ENCODE assay signal across 8 cellular contexts in genomic region chr12:48681738-48682532, GRCh38.
DNase-seq lines count a peak whose midpoint lies in the region; ATAC-seq and TF ChIP-seq lines count a peak whose summit lies in the region.

A gene with protein sequence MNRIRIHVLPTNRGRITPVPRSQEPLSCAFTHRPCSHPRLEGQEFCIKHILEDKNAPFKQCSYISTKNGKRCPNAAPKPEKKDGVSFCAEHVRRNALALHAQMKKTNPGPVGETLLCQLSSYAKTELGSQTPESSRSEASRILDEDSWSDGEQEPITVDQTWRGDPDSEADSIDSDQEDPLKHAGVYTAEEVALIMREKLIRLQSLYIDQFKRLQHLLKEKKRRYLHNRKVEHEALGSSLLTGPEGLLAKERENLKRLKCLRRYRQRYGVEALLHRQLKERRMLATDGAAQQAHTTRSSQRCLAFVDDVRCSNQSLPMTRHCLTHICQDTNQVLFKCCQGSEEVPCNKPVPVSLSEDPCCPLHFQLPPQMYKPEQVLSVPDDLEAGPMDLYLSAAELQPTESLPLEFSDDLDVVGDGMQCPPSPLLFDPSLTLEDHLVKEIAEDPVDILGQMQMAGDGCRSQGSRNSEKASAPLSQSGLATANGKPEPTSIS (minus strand): TSS chr12:48682238. CDS start chr12:48681632, 606 bp downstream.

- H3K4me1 Mint-ChIP-seq in central memory CD8-positive, alpha-beta T cell: peaks cover 41% of the 10 kb centered on the region

- peak within 1 kb of the TSS; percentile 89 for H3K4me3 Mint-ChIP-seq in central memory CD8-positive, alpha-beta T cell

- H3K36me3 Mint-ChIP-seq in central memory CD8-positive, alpha-beta T cell (ENCODE audit: insufficient read depth): peaks cover 46% of the 10 kb centered on the region

- no peaks in the 10 kb centered on the region for H3K9me3 Mint-ChIP-seq in central memory CD8-positive, alpha-beta T cell

- peak; percentile 94 for DNase-seq in AG09309 (ENCODE audit: low read depth)
- DNase-seq in NCI-H446 (lab: John Stamatoyannopoulos, UW): peak; percentile 94 to 98
- DNase-seq in activated CD4-positive, CD25-positive, alpha-beta regulatory T cell treated with anti-CD3 and anti-CD28 coated beads, Interleukin-2, amount 50 U/mL, for 16 hours (ENCODE audit: low read depth, low spot score): peak; percentile 98
- peak; percentile 90 to 96 for DNase-seq in central memory CD8-positive, alpha-beta T cell (ENCODE audit: low spot score in 2 of 2)
- peak; percentile 100 for DNase-seq in inferior parietal cortex (ENCODE audit: extremely low spot score)
- DNase-seq in stimulated activated CD4-positive, alpha-beta T cell treated with anti-CD3 and anti-CD28 coated beads, Interleukin-12 subunit alpha, Interleukin-12 subunit beta, amount 100 ng/mL, for 24 hours (ENCODE audit: low read depth in 2 of 2): peak; percentile 94 to 97

- no peaks in the 10 kb centered on the region for H3K27me3 Mint-ChIP-seq in central memory CD8-positive, alpha-beta T cell

- H3K4me3 ChIP-seq in AG09309 (ENCODE audit: control insufficient read depth, low read depth, low read length): peak within 1 kb of the TSS; percentile 84

- TF ChIP-seq CTCF in AG09309 (IDR thresholded peaks at IDR 0.05; ENCODE audit: control insufficient read depth, insufficient read depth, low read depth, low read length, missing control alignments): no peak

- ATAC-seq in GM19025 (IDR thresholded peaks at IDR 0.05; ENCODE audit: low read depth, unreplicated experiment) (peak; percentile 95), HG03342 (IDR thresholded peaks at IDR 0.05; ENCODE audit: unreplicated experiment) (peak; percentile 98)
- ATAC-seq in central memory CD8-positive, alpha-beta T cell (replicated peaks; ENCODE audit: extremely low read depth, poor library complexity, severe bottlenecking): peak; percentile 98

- peak within 1 kb of the TSS; percentile 98 for H3K27ac Mint-ChIP-seq in central memory CD8-positive, alpha-beta T cell (ENCODE audit: low read depth)

Comparison
In these comparisons a context has a peak if more than half of its experiments do, and no peak if none do; other contexts are left out.
1. Peak in every context shown above with its lines: DNase-seq, ATAC-seq and H3K4me3 ChIP-seq.